Comparison of ENCODE assay signal across 8 cellular contexts in genomic region chr5:139649082-139649991, GRCh38. TPM values are rescaled to one million over a fixed set of nuclear protein-coding genes. Genes with fewer than 3 reads are reported as not detected.
A peak's percentile ranks its signal among the peaks of the same experiment; 100 is the strongest.
DNase-seq lines count a peak whose midpoint lies in the region; ATAC-seq, FAIRE-seq and TF ChIP-seq lines count a peak whose summit lies in the region.

No MANE protein-coding gene starts in this region.

- no peak for TF ChIP-seq POLR2A in HCT116 (IDR thresholded peaks at IDR 0.05; ENCODE audit: borderline replicate concordance, extremely low read depth, insufficient read depth, insufficient read length)
- TF ChIP-seq POLR2A in ovary (IDR thresholded peaks at IDR 0.05) = no peak

- ATAC-seq in HCT116 (peak; percentile 12), GM18517 (IDR thresholded peaks at IDR 0.05; ENCODE audit: unreplicated experiment) (no peak)
- ATAC-seq in activated CD4-positive, CD25-positive, alpha-beta regulatory T cell treated with anti-CD3 and anti-CD28 coated beads, Interleukin-2, amount 50 U/mL, for 24 hours = no peak

- peak overlapping the region; percentile 88 for H3K27ac ChIP-seq in HCT116 (ENCODE audit: low read depth, low read length)
- no peak overlapping the region for H3K27ac ChIP-seq in ovary

- H3K9ac ChIP-seq in HCT116 (ENCODE audit: low read length) = peak overlapping the region; percentile 87

- H3K4me3 ChIP-seq in AG09309 (ENCODE audit: control insufficient read depth, low read depth, low read length) (peak overlapping the region; percentile 83), HCT116 (replicated peaks in 1 of 2; ENCODE audit: low read depth in 1 of 2, low read length in 2 of 2) (peak overlapping the region; percentile 80 to 84), WI38 (ENCODE audit: low read depth, low read length) (peak overlapping the region; percentile 82), ovary (peak overlapping the region; percentile 49)

- RAD21 ChIA-PET in HCT116 (lab: Charles Lee; ENCODE audit: low non-redundant PET in 1 of 2, low total read pairs in 2 of 2, uncharacterized antibody in 2 of 2, unreplicated experiment in 2 of 2) = interaction anchor here (1.2 to 1.9 kb wide), 4 partner anchors 9 to 16 kb away, joined by 3 to 31 read pairs (median 6); no protein-coding TSS in a partner anchor

- H3K9me3 ChIP-seq in HCT116 (ENCODE audit: control insufficient read depth in 1 of 2, insufficient read depth in 1 of 2, low read depth in 1 of 2, low read length in 2 of 2) (no peaks in the 10 kb centered on the region), ovary (no peaks in the 10 kb centered on the region)

- TF ChIP-seq EP300 in ovary (IDR thresholded peaks at IDR 0.05) = no peak

- peaks cover 6% of the 10 kb centered on the region; the same call in 1 of the 2 replicates for H4K20me1 ChIP-seq in HCT116 (ENCODE audit: insufficient read depth)

- TF ChIP-seq CTCF in AG09309 (IDR thresholded peaks at IDR 0.05; ENCODE audit: control insufficient read depth, insufficient read depth, low read depth, low read length, missing control alignments) = peak; percentile 22
- TF ChIP-seq CTCF in HCT116 (IDR thresholded peaks at IDR 0.05 in 2 of 3, conservative IDR thresholded peaks at IDR 0.05 in 1 of 3; ENCODE audit: borderline replicate concordance in 1 of 3, insufficient read depth in 1 of 3, low read depth in 2 of 3, low read length in 2 of 3) = no peak; a peak in 1 of 6 replicates
- TF ChIP-seq CTCF in WI38 (IDR thresholded peaks at IDR 0.05; ENCODE audit: low read depth, low read length) = no peak
- no peak for TF ChIP-seq CTCF in ovary (IDR thresholded peaks at IDR 0.05)
- TF ChIP-seq CTCF in D721Med (IDR thresholded peaks at IDR 0.05; ENCODE audit: insufficient read depth, missing control alignments) = no peak

- no peak for FAIRE-seq in D721Med (lab: Jason Lieb, UNC)

- 0% methylated on average over 57 to 77 of the region's 77 CpGs for WGBS in ovary, 3 donors

- no TSS peak for BruUV-seq in HCT116 (replicated peaks; lab: Mats Ljungman, UMichigan)

- CTCF ChIA-PET in HCT116 (lab: Charles Lee) = interaction anchor here (1.3 to 1.9 kb wide), 2 partner anchors 13 to 14 kb away, joined by 3 to 56 read pairs; no protein-coding TSS in a partner anchor

- no peak for DNase-seq in AG09309 (ENCODE audit: low read depth)
- DNase-seq in HCT116 (ENCODE audit: low read depth, low spot score) = no peak
- peak; percentile 67 for DNase-seq in globus pallidus (ENCODE audit: low spot score)
- no peak for DNase-seq in ovary
- DNase-seq in D721Med (ENCODE audit: insufficient read length, low spot score) = no peak

- peaks cover 56% of the 10 kb centered on the region for H3K79me2 ChIP-seq in HCT116 (ENCODE audit: insufficient read depth, low read length)

- POLR2A ChIA-PET in HCT116 (lab: Charles Lee) = interaction anchor here (1.8 to 3.9 kb wide), 2 partner anchors 10 to 12 kb away, joined by 36 to 62 read pairs; no protein-coding TSS in a partner anchor

- H3K4me1 ChIP-seq in HCT116 (ENCODE audit: control insufficient read depth in 1 of 2, insufficient read depth in 2 of 2, low read length in 2 of 2) (peaks cover 52 to 63% of the 10 kb centered on the region in 2 experiments), ovary (ENCODE audit: insufficient read depth) (peaks cover 12% of the 10 kb centered on the region)

- H3K27me3 ChIP-seq in HCT116 (ENCODE audit: insufficient read depth, low read length) (no peaks in the 10 kb centered on the region), ovary (peaks cover 2% of the 10 kb centered on the region)

- intact Hi-C loops in HCT116 (cut with micrococcal nuclease) (no loop called here), ovary (cut with DNase I) (loop anchor here in 1 of 4 donors (5.0 kb wide), 1 partner anchor 43 kb away; no protein-coding TSS in a partner anchor)

- TF ChIP-seq RAD21 in HCT116 (IDR thresholded peaks at IDR 0.05; ENCODE audit: low read depth) = no peak

- H3K9me2 ChIP-seq in HCT116 (ENCODE audit: insufficient read depth) = no peaks in the 10 kb centered on the region

- peak overlapping the region; percentile 84 for H3K4me2 ChIP-seq in HCT116 (ENCODE audit: low read length)

- H3K36me3 ChIP-seq in HCT116 (ENCODE audit: control insufficient read depth in 1 of 2, insufficient read depth in 2 of 2, low read length in 2 of 2) = no peaks in the 10 kb centered on the region
- no peaks in the 10 kb centered on the region for H3K36me3 ChIP-seq in ovary

- no peak overlapping the region for H2AFZ ChIP-seq in HCT116 (ENCODE audit: low read depth, low read length, poor library complexity, severe bottlenecking)

TF ChIP-seq in HCT116, 20 proteins besides CTCF, POLR2A, EP300 and RAD21:
- TF ChIP-seq SRF (IDR thresholded peaks at IDR 0.05; ENCODE audit: low read depth) = no peak
- no peak for TF ChIP-seq ZBTB33 (IDR thresholded peaks at IDR 0.05; ENCODE audit: extremely low read depth, insufficient replicate concordance, low read length)
- no peak for TF ChIP-seq ZFX (IDR thresholded peaks at IDR 0.05)
- no peak for TF ChIP-seq EZH2phosphoT487 (IDR thresholded peaks at IDR 0.05; ENCODE audit: borderline replicate concordance)
- TF ChIP-seq TCF7L2 (IDR thresholded peaks at IDR 0.05; ENCODE audit: borderline replicate concordance, extremely low read depth, insufficient read depth, insufficient read length) = no peak
- TF ChIP-seq, protein P1, sequence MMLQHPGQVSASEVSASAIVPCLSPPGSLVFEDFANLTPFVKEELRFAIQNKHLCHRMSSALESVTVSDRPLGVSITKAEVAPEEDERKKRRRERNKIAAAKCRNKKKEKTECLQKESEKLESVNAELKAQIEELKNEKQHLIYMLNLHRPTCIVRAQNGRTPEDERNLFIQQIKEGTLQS (IDR thresholded peaks at IDR 0.05) = no peak
- TF ChIP-seq YY1 (IDR thresholded peaks at IDR 0.05; ENCODE audit: extremely low read depth, insufficient replicate concordance, low read depth, low read length) = no peak
- TF ChIP-seq SIN3A (IDR thresholded peaks at IDR 0.05; ENCODE audit: low read depth) = no peak

RNA-seq across cellular contexts. Expression of gene CXXC5, which starts 1.2 kb away (rescaled TPM):
- total RNA-seq in HCT116 (2021; ENCODE audit: unreplicated experiment) = 43.1 TPM
- 34.4 and 46.2 TPM in 2 replicates for polyA plus RNA-seq in HCT116 (2012)
- total RNA-seq in ovary = 10 to 100 TPM in 2 of 7 donors, 1 to 10 TPM in 5; 4.4 to 35.7 (median 8.7) TPM
- polyA plus RNA-seq in ovary = 10 to 100 TPM in 1 of 2 donors, 1 to 10 TPM in 1; 7.0 to 28.2 TPM
